ENCODE assay signal across 1 cellular context in the genomic region with DNA sequence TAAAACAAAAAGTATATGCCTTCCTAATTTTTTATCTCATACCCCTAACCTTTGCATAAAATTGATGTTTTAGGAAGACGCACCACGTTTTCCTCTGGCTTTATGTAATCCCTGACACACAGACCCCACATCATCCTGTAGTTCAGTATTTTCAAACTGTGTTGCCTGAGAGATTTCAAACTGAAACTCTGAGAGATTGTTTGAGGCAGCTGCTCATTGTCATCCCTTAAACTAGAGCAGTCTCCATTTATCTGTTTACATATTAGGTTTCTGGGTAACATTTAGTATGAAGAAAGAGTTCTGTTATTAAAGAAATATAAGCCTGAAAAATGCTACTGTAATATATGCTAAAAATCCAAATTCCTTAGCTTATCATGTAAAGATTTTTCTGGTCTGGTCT.
TF ChIP-seq lines count a peak whose summit lies in the region.

No MANE protein-coding gene starts in this region.

TF ChIP-seq in IMR-90, 13 proteins besides CTCF, POLR2A, EP300 and RAD21 (continued from another document):
- TF ChIP-seq MXI1 (IDR thresholded peaks at IDR 0.05; ENCODE audit: borderline replicate concordance, low read depth, low read length) (no peak), ELK1 (IDR thresholded peaks at IDR 0.05; ENCODE audit: borderline replicate concordance, low read depth, low read length) (no peak), MAZ (IDR thresholded peaks at IDR 0.05; ENCODE audit: borderline replicate concordance, low read depth, low read length) (no peak), SMC3 (IDR thresholded peaks at IDR 0.05; ENCODE audit: low read depth, low read length) (no peak)
- TF ChIP-seq, protein P1, sequence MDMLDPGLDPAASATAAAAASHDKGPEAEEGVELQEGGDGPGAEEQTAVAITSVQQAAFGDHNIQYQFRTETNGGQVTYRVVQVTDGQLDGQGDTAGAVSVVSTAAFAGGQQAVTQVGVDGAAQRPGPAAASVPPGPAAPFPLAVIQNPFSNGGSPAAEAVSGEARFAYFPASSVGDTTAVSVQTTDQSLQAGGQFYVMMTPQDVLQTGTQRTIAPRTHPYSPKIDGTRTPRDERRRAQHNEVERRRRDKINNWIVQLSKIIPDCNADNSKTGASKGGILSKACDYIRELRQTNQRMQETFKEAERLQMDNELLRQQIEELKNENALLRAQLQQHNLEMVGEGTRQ (IDR thresholded peaks at IDR 0.05; ENCODE audit: low read depth, low read length): no peak
